3 cellular contexts compared by ENCODE assay signal in genomic region chr2:240570531-240571313, GRCh38.
A peak's percentile ranks its signal among the peaks of the same experiment; 100 is the strongest.
TF ChIP-seq lines count a peak whose summit lies in the region.

No MANE protein-coding gene starts in this region.

TF ChIP-seq in A549, 52 proteins besides CTCF, POLR2A, EP300 and RAD21:
- no peak for TF ChIP-seq EHMT2 (IDR thresholded peaks at IDR 0.05; ENCODE audit: low read depth)
- TF ChIP-seq PHF8 (IDR thresholded peaks at IDR 0.05; ENCODE audit: borderline replicate concordance, low read depth), result no peak
- no peak for TF ChIP-seq FOXS1 (CRISPR knock-in tag; IDR thresholded peaks at IDR 0.05)
- TF ChIP-seq ESRRA (IDR thresholded peaks at IDR 0.05; ENCODE audit: borderline replicate concordance, low read length), result no peak
- TF ChIP-seq RNF2 (IDR thresholded peaks at IDR 0.05; ENCODE audit: borderline replicate concordance, low read depth), result no peak
- no peak for TF ChIP-seq KDM5A (IDR thresholded peaks at IDR 0.05)
- no peak for TF ChIP-seq NFE2L2 (conservative IDR thresholded peaks at IDR 0.05; ENCODE audit: low read length)
- TF ChIP-seq POLR2AphosphoS2 (conservative IDR thresholded peaks at IDR 0.05; ENCODE audit: low read length), result no peak
- no peak for TF ChIP-seq BCL3 (IDR thresholded peaks at IDR 0.05)
- no peak for TF ChIP-seq KDM1A (IDR thresholded peaks at IDR 0.05; ENCODE audit: low read depth)
- no peak for TF ChIP-seq E2F6 (IDR thresholded peaks at IDR 0.05; ENCODE audit: borderline replicate concordance, low read depth)
- TF ChIP-seq TP53 (CRISPR knock-in tag; IDR thresholded peaks at IDR 0.05), result no peak
- TF ChIP-seq JUNB (IDR thresholded peaks at IDR 0.05), result no peak
- no peak for TF ChIP-seq ELK1 (IDR thresholded peaks at IDR 0.05; ENCODE audit: low read depth, low read length)
- TF ChIP-seq HDAC2 (IDR thresholded peaks at IDR 0.05), result no peak

TF ChIP-seq in HCT116, 20 proteins besides CTCF, POLR2A, EP300 and RAD21:
- TF ChIP-seq MAX (IDR thresholded peaks at IDR 0.05), result no peak
- no peak for TF ChIP-seq ZFX (IDR thresholded peaks at IDR 0.05)

TF ChIP-seq in K562, 482 proteins besides CTCF, POLR2A, EP300 and RAD21:
- TF ChIP-seq RFX1 (IDR thresholded peaks at IDR 0.05) (no peak), RBFOX2 (IDR thresholded peaks at IDR 0.05; ENCODE audit: low read depth, low read length) (0 out of 2 replicates have a peak, but pooled peaks have one; percentile 29)
